27 cellular contexts compared by ENCODE assay signal in genomic region chrX:133179500-133179899, GRCh38. TPM values are rescaled to one million over a fixed set of nuclear protein-coding genes. Genes with fewer than 3 reads are reported as not detected.
"Had no signal": no experiment of that assay in that cellular context is flagged by ENCODE, and none has a peak within 500 bp of the region (broad histone marks: within the 10 kb centered on the region; RNA-seq: fewer than 3 reads in every experiment).

No MANE protein-coding gene starts in this region.

- FAIRE-seq: HepG2, RCC 7860 had no signal

- DNase-seq: IMR-90, Karpas-422, KG1, MG63, NCI-H1092, NCI-H1105 treated with DMSO at 0.1 percent for 48 hours, NCI-H1417 treated with DMSO at 0.1 percent for 48 hours, NCI-H146, NCI-H1694 treated with DMSO at 0.1 percent for 48 hours, NCI-H1930, NCI-H2081, NCI-H2107, NCI-H2171, NCI-H226, NCI-H446, NCI-H510A, NCI-H524 treated with DMSO at 0.1 percent for 48 hours, NCI-H69, NCI-H774, Right ventricle myocardium superior, RPMI8226, SIG-M5, SK-N-SH had no signal

- H3K36me3 ChIP-seq: MG63 had no signal

- H3K4me2 ChIP-seq: SK-N-SH had no signal

- H3K27me3 ChIP-seq: MG63 had no signal

- H3K4me3 ChIP-seq: MG63 had no signal

- ATAC-seq: HepG2 had no signal

- H3K9me2 ChIP-seq: SK-N-SH had no signal

- H3K9ac ChIP-seq: SK-N-SH had no signal

- H3K9me3 ChIP-seq: MG63, SK-N-SH had no signal

RNA-seq across cellular contexts. Expression of gene TFDP3, which starts 38.7 kb away (rescaled TPM):
- total RNA-seq: HepG2, HT1080, IMR-90, Right ventricle myocardium superior, SK-MEL-5 had no signal
- polyA plus RNA-seq: HepG2, IMR-90, SK-N-SH had no signal
